ENCODE assay signal across 8 cellular contexts in the genomic region with DNA sequence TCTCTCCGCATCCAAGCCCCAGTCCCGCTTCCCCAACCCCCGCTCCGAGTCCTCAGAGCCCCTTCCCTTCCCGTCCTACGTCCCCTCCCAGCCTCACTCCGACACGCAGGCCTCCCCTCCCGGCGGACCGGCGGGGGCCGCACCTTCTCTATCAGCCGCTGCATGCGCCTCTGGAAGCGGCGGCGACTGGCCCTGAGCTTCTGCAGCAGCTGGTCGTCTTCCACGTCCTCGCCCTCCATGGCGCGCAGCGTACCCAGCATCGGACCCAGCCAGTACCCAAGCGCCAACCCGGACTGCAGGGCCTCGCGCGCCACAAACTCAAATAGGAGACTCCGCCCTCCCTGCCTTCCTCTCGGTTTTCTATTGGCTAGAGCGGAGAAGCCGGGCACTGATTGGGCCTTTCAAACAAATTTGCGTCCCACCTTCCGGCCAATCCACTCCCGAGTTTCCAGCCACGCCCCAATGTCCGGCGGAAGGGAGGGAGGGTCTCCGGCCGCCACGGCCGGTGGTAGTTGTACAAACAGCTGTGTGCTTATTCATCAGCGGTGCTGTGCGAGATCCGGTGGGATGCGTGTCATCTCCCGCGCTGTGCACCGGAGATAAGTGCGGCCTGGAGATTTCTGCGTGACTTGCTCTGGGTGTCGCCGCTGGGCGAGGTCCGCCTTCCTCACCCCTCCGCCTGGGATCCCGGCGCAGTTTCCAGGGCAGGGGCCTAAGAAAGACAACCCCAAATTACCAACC. TPM values are rescaled to one million over a fixed set of nuclear protein-coding genes. Genes with fewer than 3 reads are reported as not detected.
DNase-seq lines count a peak whose midpoint lies in the region; TF ChIP-seq lines count a peak whose summit lies in the region.

A gene with protein sequence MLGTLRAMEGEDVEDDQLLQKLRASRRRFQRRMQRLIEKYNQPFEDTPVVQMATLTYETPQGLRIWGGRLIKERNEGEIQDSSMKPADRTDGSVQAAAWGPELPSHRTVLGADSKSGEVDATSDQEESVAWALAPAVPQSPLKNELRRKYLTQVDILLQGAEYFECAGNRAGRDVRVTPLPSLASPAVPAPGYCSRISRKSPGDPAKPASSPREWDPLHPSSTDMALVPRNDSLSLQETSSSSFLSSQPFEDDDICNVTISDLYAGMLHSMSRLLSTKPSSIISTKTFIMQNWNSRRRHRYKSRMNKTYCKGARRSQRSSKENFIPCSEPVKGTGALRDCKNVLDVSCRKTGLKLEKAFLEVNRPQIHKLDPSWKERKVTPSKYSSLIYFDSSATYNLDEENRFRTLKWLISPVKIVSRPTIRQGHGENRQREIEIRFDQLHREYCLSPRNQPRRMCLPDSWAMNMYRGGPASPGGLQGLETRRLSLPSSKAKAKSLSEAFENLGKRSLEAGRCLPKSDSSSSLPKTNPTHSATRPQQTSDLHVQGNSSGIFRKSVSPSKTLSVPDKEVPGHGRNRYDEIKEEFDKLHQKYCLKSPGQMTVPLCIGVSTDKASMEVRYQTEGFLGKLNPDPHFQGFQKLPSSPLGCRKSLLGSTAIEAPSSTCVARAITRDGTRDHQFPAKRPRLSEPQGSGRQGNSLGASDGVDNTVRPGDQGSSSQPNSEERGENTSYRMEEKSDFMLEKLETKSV (minus strand): TSS at position 295 of the 741 bp plus-strand sequence. CDS start 35 bp downstream, at position 260.

- peaks cover 9% of the 10 kb centered on the region for H3K36me3 Mint-ChIP-seq in neural crest cell (ENCODE audit: low read depth)

- H3K4me3 Mint-ChIP-seq in neural crest cell = peak within 1 kb of the TSS; percentile 99

- peaks cover 49% of the 10 kb centered on the region for H3K36me3 ChIP-seq in HAP-1 (replicated peaks)
- peaks cover 47% of the 10 kb centered on the region for H3K36me3 ChIP-seq in MG63
- H3K36me3 ChIP-seq in stomach = no peaks in the 10 kb centered on the region

- no peaks in the 10 kb centered on the region for H3K27me3 ChIP-seq in HAP-1 (ENCODE audit: low read depth)
- H3K27me3 ChIP-seq in MG63 = no peaks in the 10 kb centered on the region
- peaks cover 0 to 16% (median 4%) of the 10 kb centered on the region in 3 donors for H3K27me3 ChIP-seq in stomach

- H3K9me3 ChIP-seq in HAP-1 = no peaks in the 10 kb centered on the region
- H3K9me3 ChIP-seq in MG63 = no peaks in the 10 kb centered on the region
- H3K9me3 ChIP-seq in stomach = no peaks in the 10 kb centered on the region

- TF ChIP-seq POLR2A in stomach (IDR thresholded peaks at IDR 0.05) = peak in 1 of 4 donors; percentile 17

- H3K27ac Mint-ChIP-seq in neural crest cell (ENCODE audit: unreplicated experiment) = peak within 1 kb of the TSS; percentile 95

- no peak for TF ChIP-seq EP300 in stomach (IDR thresholded peaks at IDR 0.05)

- H3K9me3 Mint-ChIP-seq in neural crest cell = no peaks in the 10 kb centered on the region

- in situ Hi-C loops in G401 (cut with HindIII; ENCODE audit: low sequenced_read_pairs) = no loop called here
- in situ Hi-C loops in HAP-1 (cut with MboI; ENCODE audit: low sequenced_read_pairs) = no loop called here

- DNase-seq in G401 (ENCODE audit: low spot score) (peak; percentile 94), HAP-1 (ENCODE audit: low spot score in 2 of 2) (peak; percentile 95 to 96), MG63 (peak; percentile 97), SHP77 (lab: John Stamatoyannopoulos, UW) (peak; percentile 95 to 96), fibroblast of the conjunctiva (ENCODE audit: low read depth) (peak; percentile 93), neural crest cell (ENCODE audit: low read depth, low spot score) (peak; percentile 84), stomach (peak; percentile 93)
- DNase-seq in activated T-helper 9 cell treated with anti-CD3 and anti-CD28 coated beads, Interleukin-2, amount 50 U/mL, for 16 hours (ENCODE audit: low read depth) = peak; percentile 78

- no peaks in the 10 kb centered on the region for H3K27me3 Mint-ChIP-seq in neural crest cell (ENCODE audit: low read depth)

- peak within 1 kb of the TSS; percentile 11 to 82 (median 59) for H3K27ac ChIP-seq in stomach

- peaks cover 37% of the 10 kb centered on the region for H3K4me1 Mint-ChIP-seq in neural crest cell

- WGBS in stomach, 5 donors = 0 to 1% (median 1%) methylated on average over 42 to 60 of the region's 60 CpGs

- TF ChIP-seq CTCF in neural crest cell (conservative IDR thresholded peaks at IDR 0.05) = no peak
- no peak for TF ChIP-seq CTCF in stomach (IDR thresholded peaks at IDR 0.05)

- H3K4me1 ChIP-seq in HAP-1 = peaks cover 14% of the 10 kb centered on the region
- peaks cover 8 to 36% (median 16%) of the 10 kb centered on the region in 4 donors for H3K4me1 ChIP-seq in stomach

- H3K4me3 ChIP-seq in HAP-1 = peak within 1 kb of the TSS; percentile 99
- H3K4me3 ChIP-seq in MG63 = peak within 1 kb of the TSS; percentile 90
- H3K4me3 ChIP-seq in stomach = peak within 1 kb of the TSS; percentile 55 to 93 (median 74)

- intact Hi-C loops in stomach (cut with DNase I; ENCODE audit: low total_unique reads) = no loop called here

RNA-seq across cellular contexts. Expression of the gene that starts here (rescaled TPM):
- total RNA-seq in G401 (2014; rRNA removed; shearing (Covaris generic)) = 25.0 and 38.5 TPM in 2 replicates
- total RNA-seq in MG63 (2014; rRNA removed; shearing (Covaris generic); ENCODE audit: low replicate concordance) = 59.1 and 67.1 TPM in 2 replicates
- total RNA-seq in neural crest cell (62.3 and 63.6 TPM in 2 replicates), stomach (10 to 100 TPM in 1 of 5 donors, 1 to 10 TPM in 4; 2.0 to 28.3 (median 3.3) TPM)
- 1 to 10 TPM; 1.2 to 6.6 (median 2.7) TPM for polyA plus RNA-seq in stomach

Comparison
In these comparisons a context has a peak if more than half of its experiments do, and no peak if none do; other contexts are left out.
1. Peak in every context shown above with its lines: DNase-seq, H3K4me3 ChIP-seq and H3K27ac ChIP-seq.